Comparison of ENCODE assay signal across 12 cellular contexts in the genomic region with DNA sequence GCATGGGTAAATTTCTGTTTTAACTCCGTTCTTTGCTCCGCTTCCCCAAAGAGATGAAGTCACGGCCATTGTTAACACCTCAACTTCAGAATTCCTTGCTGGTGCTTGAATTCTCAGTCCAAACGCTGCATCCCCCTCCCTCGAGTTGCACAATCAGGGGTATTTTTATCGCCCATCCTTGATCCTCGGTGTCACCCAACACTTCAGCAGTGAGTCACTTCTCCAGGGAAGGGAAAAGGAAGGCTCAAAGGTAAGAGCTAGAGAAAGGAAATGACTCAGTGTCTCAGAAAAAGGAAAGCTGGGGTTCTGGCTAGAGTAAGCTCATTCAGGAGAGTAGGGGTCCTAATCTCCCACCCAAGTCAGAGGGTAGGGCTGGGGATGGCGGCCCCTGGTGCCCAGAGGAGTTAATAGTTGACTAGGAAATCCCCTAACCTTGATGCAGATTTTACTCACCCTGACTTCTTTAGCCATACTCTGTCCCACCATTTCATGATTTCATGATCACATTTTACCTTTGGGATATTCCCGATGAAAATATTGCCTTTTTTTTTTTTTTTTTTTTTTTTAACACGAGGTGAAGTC. TPM values are rescaled to one million over a fixed set of nuclear protein-coding genes. Genes with fewer than 3 reads are reported as not detected.
DNase-seq lines count a peak whose midpoint lies in the region; ATAC-seq, FAIRE-seq and TF ChIP-seq lines count a peak whose summit lies in the region.
"Had no signal": no experiment of that assay in that cellular context is flagged by ENCODE, and none has a peak within 500 bp of the region (broad histone marks: within the 10 kb centered on the region; RNA-seq: fewer than 3 reads in every experiment).

No MANE protein-coding gene starts in this region.

- TF ChIP-seq EP300 in GM12878 (IDR thresholded peaks at IDR 0.05; ENCODE audit: borderline replicate concordance in 1 of 2, control insufficient read depth in 1 of 2, low read depth in 2 of 2, low read length in 2 of 2), result no peak

- no peak overlapping the region for H3K9ac ChIP-seq in GM12878 (ENCODE audit: control insufficient read depth, insufficient read depth, low read length)

- H3K4me2 ChIP-seq in GM12878 (ENCODE audit: control insufficient read depth, insufficient read depth), result no peak overlapping the region

- no peaks in the 10 kb centered on the region for H3K79me2 ChIP-seq in GM12878 (ENCODE audit: control insufficient read depth, insufficient read depth, low read length)

- intact Hi-C loops in Right ventricle myocardium inferior (cut with DNase I) (no loop called here), GM12878 (cut with micrococcal nuclease; ENCODE audit: unreplicated experiment) (no loop called here)

- in situ Hi-C loops in GM12878 (cut with MboI), result no loop called here

- CTCF ChIA-PET in GM12878 (lab: Yijun Ruan, JAX), result interaction anchor here (0.6 to 1.7 kb wide), 4 partner anchors 9 to 139 kb away, joined by 3 to 13 read pairs (median 4); a partner anchor contains a TSS

- ATAC-seq in Right ventricle myocardium inferior (no peak), GM12878 (peak; percentile 62), HG03025 (IDR thresholded peaks at IDR 0.05; ENCODE audit: low FRiP score, unreplicated experiment) (no peak), HG03457 (IDR thresholded peaks at IDR 0.05; ENCODE audit: unreplicated experiment) (no peak)
- ATAC-seq in stimulated activated naive CD8-positive, alpha-beta T cell treated with anti-CD3 and anti-CD28 coated beads, Interleukin-15, amount 100 ng/mL, for 72 hours, result no peak

- H3K27ac ChIP-seq in cardiac muscle cell (peak overlapping the region; percentile 83), GM12878 (ENCODE audit: control insufficient read depth, insufficient read depth) (no peak overlapping the region)

- peaks cover 27% of the 10 kb centered on the region for H3K4me1 Mint-ChIP-seq in stimulated activated naive CD8-positive, alpha-beta T cell treated with anti-CD3 and anti-CD28 coated beads, Interleukin-15, amount 100 ng/mL, for 72 hours
- H3K4me1 Mint-ChIP-seq: B cell had no signal

- H3K4me3 ChIP-seq in cardiac muscle cell (no peak overlapping the region), GM12878 (no peak overlapping the region)

- H3K4me3 Mint-ChIP-seq in stimulated activated naive CD8-positive, alpha-beta T cell treated with anti-CD3 and anti-CD28 coated beads, Interleukin-15, amount 100 ng/mL, for 72 hours, result no peak overlapping the region
- H3K4me3 Mint-ChIP-seq: B cell had no signal

- DNase-seq in cardiac muscle cell (ENCODE audit: low read depth in 1 of 2, low spot score in 1 of 2), result peak in 1 of 2 donors; percentile 84
- DNase-seq in Right ventricle myocardium inferior (ENCODE audit: missing footprints), result no peak
- no peak for DNase-seq in GM12878 (ENCODE audit: low read depth, low spot score)
- peak; percentile 92 for DNase-seq in kidney glomerular epithelial cell (lab: John Stamatoyannopoulos, UW)
- DNase-seq in activated CD8-positive, alpha-beta memory T cell treated with anti-CD3 and anti-CD28 coated beads, Interleukin-2, amount 50 U/mL, for 48 hours, result no peak
- no peak for DNase-seq in stimulated activated naive CD8-positive, alpha-beta T cell treated with anti-CD3 and anti-CD28 coated beads, Interleukin-15, amount 100 ng/mL, for 72 hours
- DNase-seq: activated CD4-positive, alpha-beta T cell treated with anti-CD3 and anti-CD28 coated beads, Interleukin-2, amount 50 U/mL, for 4 hours; effector memory CD4-positive, alpha-beta T cell; NCI-H748 treated with DMSO at 0.1 percent for 48 hours had no signal

- POLR2A ChIA-PET in GM12878 (lab: Charles Lee), result interaction anchor here (0.5 to 2.0 kb wide), 6 partner anchors 11 to 466 kb away, joined by 4 to 13 read pairs (median 8); a partner anchor contains a TSS

- WGBS in GM12878 (ENCODE audit: insufficient coverage, insufficient replicate concordance, low lambda C conversion rate, missing lambda C conversion rate), result 50% methylated on average over 8 of the region's 10 CpGs

- peak; percentile 18 for TF ChIP-seq CTCF in cardiac muscle cell (IDR thresholded peaks at IDR 0.05; ENCODE audit: low read depth, low read length)
- no peak for TF ChIP-seq CTCF in GM12878 (IDR thresholded peaks at IDR 0.05 in 2 of 3, conservative IDR thresholded peaks at IDR 0.05 in 1 of 3; ENCODE audit: control insufficient read depth in 2 of 3, extremely low read depth in 1 of 3, insufficient read depth in 1 of 3, low read depth in 3 of 3, low read length in 3 of 3)

- TF ChIP-seq RAD21 in GM12878 (IDR thresholded peaks at IDR 0.05; ENCODE audit: insufficient read depth, low read depth, low read length), result no peak

- no peaks in the 10 kb centered on the region for H4K20me1 ChIP-seq in GM12878 (ENCODE audit: control insufficient read depth, insufficient read depth)

- H3K9me3 ChIP-seq in cardiac muscle cell (ENCODE audit: low read depth), result no peaks in the 10 kb centered on the region
- no peaks in the 10 kb centered on the region for H3K9me3 ChIP-seq in GM12878 (replicated peaks; ENCODE audit: control insufficient read depth, insufficient read depth, low read length)

- no peak overlapping the region for H2AFZ ChIP-seq in GM12878 (ENCODE audit: control insufficient read depth, low read depth, low read length)

- RAD21 ChIA-PET in GM12878 (lab: Charles Lee; ENCODE audit: unreplicated experiment), result interaction anchor here (0.5 to 1.4 kb wide), 4 partner anchors 15 to 57 kb away, joined by 3 to 5 read pairs (median 4); no protein-coding TSS in a partner anchor

- H3K27me3 Mint-ChIP-seq in stimulated activated naive CD8-positive, alpha-beta T cell treated with anti-CD3 and anti-CD28 coated beads, Interleukin-15, amount 100 ng/mL, for 72 hours, result no peaks in the 10 kb centered on the region
- H3K27me3 Mint-ChIP-seq: B cell had no signal

- H3K4me1 ChIP-seq in cardiac muscle cell (ENCODE audit: low read depth) (peaks cover 31% of the 10 kb centered on the region), GM12878 (ENCODE audit: control insufficient read depth, insufficient read depth, low read length) (peaks cover 6% of the 10 kb centered on the region)

- no peak for TF ChIP-seq POLR2A in GM12878 (IDR thresholded peaks at IDR 0.05; ENCODE audit: low read depth, low read length)

- SMC1A ChIA-PET in GM12878 (lab: Charles Lee; ENCODE audit: uncharacterized antibody, unreplicated experiment), result interaction anchor here (1.0 to 1.6 kb wide), 4 partner anchors 10 to 83 kb away, joined by 3 to 4 read pairs (median 4); no protein-coding TSS in a partner anchor

- no peak for FAIRE-seq in GM12878 (lab: Jason Lieb, UNC)

- no peak overlapping the region for H3K27ac Mint-ChIP-seq in stimulated activated naive CD8-positive, alpha-beta T cell treated with anti-CD3 and anti-CD28 coated beads, Interleukin-15, amount 100 ng/mL, for 72 hours
- H3K27ac Mint-ChIP-seq: B cell had no signal

- H3K36me3 ChIP-seq in cardiac muscle cell (no peaks in the 10 kb centered on the region), GM12878 (ENCODE audit: control insufficient read depth in 2 of 2, insufficient read depth in 2 of 2, low read length in 1 of 2) (no peaks in the 10 kb centered on the region; a peak in 2 of 4 replicates)

- H3K27me3 ChIP-seq in cardiac muscle cell, result no peaks in the 10 kb centered on the region
- no peaks in the 10 kb centered on the region for H3K27me3 ChIP-seq in GM12878 (replicated peaks in 1 of 2; ENCODE audit: control insufficient read depth in 2 of 2, insufficient read depth in 2 of 2, low read length in 1 of 2)

- no TSS peak for BruUV-seq in GM12878 (replicated peaks; lab: Mats Ljungman, UMichigan)

- no peaks in the 10 kb centered on the region for H3K9me3 Mint-ChIP-seq in stimulated activated naive CD8-positive, alpha-beta T cell treated with anti-CD3 and anti-CD28 coated beads, Interleukin-15, amount 100 ng/mL, for 72 hours

TF ChIP-seq in GM12878, 131 proteins besides CTCF, POLR2A, EP300 and RAD21:
- TF ChIP-seq IKZF2 (IDR thresholded peaks at IDR 0.05), result 0 out of 4 replicates have a peak, but pooled peaks have one; percentile 6 to 17
- no peak for TF ChIP-seq JUND (IDR thresholded peaks at IDR 0.05; ENCODE audit: low read depth, low read length)
TF ChIP-seq in GM12878: peak in this region for 1.

RNA-seq across cellular contexts. Expression of a gene that starts 39.8 kb away (rescaled TPM):
- total RNA-seq in cardiac muscle cell (100 and 130 TPM in 2 replicates), Right ventricle myocardium inferior (109 TPM), GM12878 (2014; rRNA removed) (18.7 and 19.0 TPM in 2 replicates), GM12878 (2014; rRNA removed; fragmentation: Illumina TruSeq; extraction: Trizol) (13.5 and 15.9 TPM in 2 replicates), GM12878 (2021) (44.2 and 53.2 TPM in 2 replicates)
- polyA plus RNA-seq in cardiac muscle cell (59.8 and 65.6 TPM in 2 replicates), GM12878 (2011; rRNA removed) (16.6 and 26.9 TPM in 2 replicates), GM12878 (2014; fragmentation: Illumina TruSeq; extraction: Trizol) (9.9 and 22.4 TPM in 2 replicates), GM12878 (2014; fragmentation: Nextera tagmentation; extraction: Ambion mirVana) (1 to 10 TPM; 7.9 to 9.5 TPM), GM12878 (2014; rRNA removed) (33.5 and 37.5 TPM in 2 replicates), GM12878 (2016; fragmentation: Nextera tagmentation; extraction: Ambion mirVana) (10 to 100 TPM; 27.3 to 27.6 TPM)
- 58.5 and 70.9 TPM in 2 replicates for total RNA-seq in GM12878 (2013; cell fraction: nucleolus; rRNA removed)
- 17.0 TPM for polyA plus RNA-seq in GM12878 (2011; ENCODE audit: low read depth)
- polyA plus RNA-seq in GM12878 (2011; cell fraction: cytosol; rRNA removed), result 27.7 and 28.2 TPM in 2 replicates
- polyA plus RNA-seq in GM12878 (2011; cell fraction: nucleus; rRNA removed), result 52.8 and 58.6 TPM in 2 replicates
- polyA plus RNA-seq in GM12878 (2012), result 33.3 and 66.7 TPM in 2 replicates
- polyA minus RNA-seq in GM12878 (2011; rRNA and poly(A)+ RNA removed), result 15.7 and 25.1 TPM in 2 replicates
- polyA minus RNA-seq in GM12878 (2011; cell fraction: cytosol; rRNA and poly(A)+ RNA removed), result 13.5 and 20.3 TPM in 2 replicates
- polyA minus RNA-seq in GM12878 (2011; cell fraction: nucleus; rRNA and poly(A)+ RNA removed), result 18.7 and 35.3 TPM in 2 replicates
